In the genomic region with DNA sequence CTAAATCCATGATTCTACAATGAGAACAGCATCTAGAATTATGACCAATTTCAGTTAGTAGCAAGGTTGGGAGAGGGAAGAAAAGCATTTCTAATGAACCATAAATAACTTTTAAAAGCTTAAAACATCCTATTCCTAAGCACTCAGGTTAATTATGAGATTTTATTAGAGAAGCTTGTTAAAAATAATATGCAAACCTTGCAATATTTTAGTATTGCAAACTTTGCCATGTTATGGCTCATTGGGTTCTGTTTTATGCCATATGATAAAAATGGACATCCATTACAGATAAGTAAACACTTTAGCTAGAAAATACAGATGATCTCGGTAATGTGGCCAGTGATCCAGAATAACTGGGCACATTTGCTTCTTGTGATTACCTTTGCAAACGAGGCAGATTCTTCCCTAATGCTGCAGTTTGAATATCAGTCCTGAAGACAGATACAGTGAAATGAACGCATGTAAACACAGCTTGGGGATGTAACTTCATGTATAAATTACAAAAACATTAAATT, we compare ENCODE assay signal across 15 cellular contexts.
DNase-seq lines count a peak whose midpoint lies in the region; ATAC-seq, FAIRE-seq and TF ChIP-seq lines count a peak whose summit lies in the region.
"Had no signal": no experiment of that assay in that cellular context is flagged by ENCODE, and none has a peak within 500 bp of the region (broad histone marks: within the 10 kb centered on the region; RNA-seq: fewer than 3 reads in every experiment).

No MANE protein-coding gene starts in this region.

- BruUV-seq in K562 (replicated peaks; lab: Mats Ljungman, UMichigan), result no TSS peak
- no TSS peak for BruUV-seq in endothelial cell of umbilical vein (replicated peaks; lab: Mats Ljungman, UMichigan)

- intact Hi-C loops in K562 (cut with micrococcal nuclease), result no loop called here
- intact Hi-C loops in endothelial cell of umbilical vein (cut with micrococcal nuclease), result no loop called here

- POLR2A ChIA-PET in A549 (lab: Yijun Ruan, JAX) (no interaction called here), K562 (lab: Yijun Ruan, JAX) (interaction anchor here (0.8 kb wide), 1 partner anchor 20 kb away, joined by 3 read pairs; no protein-coding TSS in a partner anchor), endothelial cell of umbilical vein (lab: Charles Lee) (no interaction called here)

- TF ChIP-seq CTCF in A549 (IDR thresholded peaks at IDR 0.05) (no peak), K562 (IDR thresholded peaks at IDR 0.05 in 2 of 3, conservative IDR thresholded peaks at IDR 0.05 in 1 of 3; ENCODE audit: insufficient read depth in 2 of 3, low read depth in 1 of 3, low read length in 3 of 3) (no peak), endothelial cell of umbilical vein (IDR thresholded peaks at IDR 0.05; ENCODE audit: extremely low read depth in 1 of 2, insufficient read depth in 1 of 2, low read depth in 1 of 2, low read length in 2 of 2) (no peak)

- H3K79me2 ChIP-seq in K562 (ENCODE audit: control insufficient read depth, insufficient read depth, low read length) (no peaks in the 10 kb centered on the region), endothelial cell of umbilical vein (ENCODE audit: control insufficient read depth, insufficient read depth, low read length) (no peaks in the 10 kb centered on the region)

- H4K20me1 ChIP-seq in K562 (replicated peaks; ENCODE audit: control insufficient read depth, insufficient read depth, low read length) (no peaks in the 10 kb centered on the region), endothelial cell of umbilical vein (replicated peaks; ENCODE audit: control insufficient read depth, extremely low read depth, insufficient read depth, low read length) (no peaks in the 10 kb centered on the region)
- H4K20me1 ChIP-seq: BLaER1 treated with 17β-estradiol and CSF1 and Interleukin-3, amounts not matched to agents 10 nM and 100 nM had no signal

- H3K4me1 ChIP-seq in A549, result no peaks in the 10 kb centered on the region
- H3K4me1 ChIP-seq in K562 (replicated peaks in 1 of 2; ENCODE audit: control insufficient read depth in 2 of 2, insufficient read depth in 2 of 2, low read length in 2 of 2), result peaks cover 0 to 9% of the 10 kb centered on the region in 2 experiments; a peak in 3 of 5 replicates
- H3K4me1 ChIP-seq in endothelial cell of umbilical vein (ENCODE audit: control insufficient read depth, extremely low read depth, insufficient read depth, low read length), result no peaks in the 10 kb centered on the region
- H3K4me1 ChIP-seq: BLaER1 treated with 17β-estradiol and CSF1 and Interleukin-3, amounts not matched to agents 10 nM and 100 nM had no signal

- H3K36me3 ChIP-seq in K562 (ENCODE audit: control insufficient read depth, insufficient read depth, low read length) (no peaks in the 10 kb centered on the region), endothelial cell of umbilical vein (ENCODE audit: control insufficient read depth in 2 of 2, extremely low read depth in 1 of 2, insufficient read depth in 2 of 2, low read length in 2 of 2) (no peaks in the 10 kb centered on the region)
- H3K36me3 ChIP-seq: BLaER1 treated with 17β-estradiol and CSF1 and Interleukin-3, amounts not matched to agents 10 nM and 100 nM had no signal

- H3K9me3 ChIP-seq in A549 (no peaks in the 10 kb centered on the region), K562 (replicated peaks; ENCODE audit: control insufficient read depth, insufficient read depth, low read depth, low read length) (no peaks in the 10 kb centered on the region), endothelial cell of umbilical vein (replicated peaks; ENCODE audit: control insufficient read depth, insufficient read depth, low read length) (no peaks in the 10 kb centered on the region)
- H3K9me3 ChIP-seq: BLaER1 treated with 17β-estradiol and CSF1 and Interleukin-3, amounts not matched to agents 10 nM and 100 nM had no signal

- no peaks in the 10 kb centered on the region for H3K27me3 ChIP-seq in K562 (ENCODE audit: control insufficient read depth in 2 of 2, insufficient read depth in 2 of 2, low read length in 2 of 2)
- no peaks in the 10 kb centered on the region for H3K27me3 ChIP-seq in endothelial cell of umbilical vein (ENCODE audit: control insufficient read depth in 2 of 2, insufficient read depth in 2 of 2, low read length in 2 of 2)
- H3K27me3 ChIP-seq: BLaER1 treated with 17β-estradiol and CSF1 and Interleukin-3, amounts not matched to agents 10 nM and 100 nM had no signal

- H3K9ac ChIP-seq in K562 (ENCODE audit: insufficient read depth in 1 of 2, low read depth in 2 of 2, low read length in 2 of 2) (no peak overlapping the region), endothelial cell of umbilical vein (replicated peaks; ENCODE audit: extremely low read depth, insufficient read depth, low read length) (no peak overlapping the region)
- H3K9ac ChIP-seq: BLaER1 treated with 17β-estradiol and CSF1 and Interleukin-3, amounts not matched to agents 10 nM and 100 nM had no signal

- FAIRE-seq in A549 (lab: Jason Lieb, UNC) (peak; percentile 54), K562 (lab: Jason Lieb, UNC) (peak; percentile 15), endothelial cell of umbilical vein (lab: Jason Lieb, UNC) (no peak)
- FAIRE-seq: GM19239 had no signal

- whole genome bisulfite sequencing in A549 (ENCODE audit: missing lambda C conversion rate), result 86% methylated on average over 3 of the region's 3 CpGs
- 2% methylated on average over 3 of the region's 3 CpGs for WGBS in K562 (ENCODE audit: insufficient coverage, low coverage, missing lambda C conversion rate)

- no peak for ATAC-seq in A549
- no peak for ATAC-seq in K562
- ATAC-seq in HG03439 (IDR thresholded peaks at IDR 0.05; ENCODE audit: unreplicated experiment), result no peak
- no peak for ATAC-seq in esophagus mucosa

- H3K4me2 ChIP-seq in A549, result no peak overlapping the region
- H3K4me2 ChIP-seq in K562 (ENCODE audit: insufficient read depth, low read length), result no peak overlapping the region
- H3K4me2 ChIP-seq in endothelial cell of umbilical vein (ENCODE audit: insufficient read depth, low read length), result no peak overlapping the region
- H3K4me2 ChIP-seq: BLaER1 treated with 17β-estradiol and CSF1 and Interleukin-3, amounts not matched to agents 10 nM and 100 nM had no signal

- H3K4me3 ChIP-seq in A549 (no peak overlapping the region), K562 (no peak overlapping the region), endothelial cell of umbilical vein (replicated peaks in 1 of 3; ENCODE audit: insufficient read depth in 1 of 3, low read depth in 1 of 3, low read length in 3 of 3) (no peak overlapping the region)
- H3K4me3 ChIP-seq: BLaER1 treated with 17β-estradiol and CSF1 and Interleukin-3, amounts not matched to agents 10 nM and 100 nM had no signal

- TF ChIP-seq RAD21 in A549 (conservative IDR thresholded peaks at IDR 0.05 in 1 of 2, IDR thresholded peaks at IDR 0.05 in 1 of 2) (no peak), K562 (CRISPR knock-in tag; conservative IDR thresholded peaks at IDR 0.05 in 1 of 2, IDR thresholded peaks at IDR 0.05 in 1 of 2) (no peak)

- DNase-seq in A549 (ENCODE audit: low read depth in 1 of 2, low spot score in 1 of 2) (no peak), K562 (ENCODE audit: extremely low read depth in 1 of 4, low spot score in 3 of 4) (no peak), endothelial cell of umbilical vein (ENCODE audit: low read depth, low spot score) (peak; percentile 0), medulla oblongata (ENCODE audit: extremely low spot score) (peak; percentile 0)
- DNase-seq in activated CD8-positive, alpha-beta memory T cell treated with anti-CD3 and anti-CD28 coated beads for 24 hours, result no peak
- DNase-seq: 8988T; ACHN; CD4-positive, CD25-positive, alpha-beta regulatory T cell; DMS53; GF-D8; HCEC 1CT had no signal

- in situ Hi-C loops in K562 (cut with MboI), result no loop called here

- H2AFZ ChIP-seq in K562 (ENCODE audit: low read depth, low read length) (peak overlapping the region; percentile 20), endothelial cell of umbilical vein (ENCODE audit: low read depth, low read length) (no peak overlapping the region)

- TF ChIP-seq EP300 in A549 (IDR thresholded peaks at IDR 0.05) (no peak), K562 (IDR thresholded peaks at IDR 0.05; ENCODE audit: low read length) (no peak)

- H3K27ac ChIP-seq in A549, result no peak overlapping the region
- H3K27ac ChIP-seq in K562 (ENCODE audit: extremely low read depth, low read depth, low read length), result no peak overlapping the region
- H3K27ac ChIP-seq in endothelial cell of umbilical vein (ENCODE audit: insufficient read depth, low read depth, low read length), result no peak overlapping the region
- H3K27ac ChIP-seq: BLaER1 treated with 17β-estradiol and CSF1 and Interleukin-3, amounts not matched to agents 10 nM and 100 nM had no signal

- no peaks in the 10 kb centered on the region for H3K9me1 ChIP-seq in K562 (ENCODE audit: control insufficient read depth, insufficient read depth, low read length)
- H3K9me1 ChIP-seq in endothelial cell of umbilical vein (replicated peaks; ENCODE audit: control insufficient read depth, extremely low read depth, insufficient read depth, low read length), result no peaks in the 10 kb centered on the region

- dilution Hi-C loops in endothelial cell of umbilical vein (cut with MboI; ENCODE audit: extremely low pct_ligation_motif_present, low sequenced_read_pairs), result no loop called here

- CTCF ChIA-PET in A549 (lab: Yijun Ruan, JAX), result interaction anchor here (0.8 kb wide), 1 partner anchor 102 kb away, joined by 3 read pairs; no protein-coding TSS in a partner anchor
- CTCF ChIA-PET in K562 (lab: Yijun Ruan, JAX; ENCODE audit: low intra/inter-chr PET ratio), result no interaction called here
- CTCF ChIA-PET in endothelial cell of umbilical vein (lab: Charles Lee), result interaction anchor here (1.2 kb wide), 1 partner anchor 10 kb away, joined by 6 read pairs; no protein-coding TSS in a partner anchor

- TF ChIP-seq POLR2A in A549 (IDR thresholded peaks at IDR 0.05; ENCODE audit: low read length), result no peak
- TF ChIP-seq POLR2A in K562 (conservative IDR thresholded peaks at IDR 0.05), result no peak
- TF ChIP-seq POLR2A in endothelial cell of umbilical vein (IDR thresholded peaks at IDR 0.05; ENCODE audit: low read depth, low read length), result no peak

TF ChIP-seq in A549, 52 proteins besides CTCF, POLR2A, EP300 and RAD21 (continues in another document):
- no peak for TF ChIP-seq ZFP36 (IDR thresholded peaks at IDR 0.05; ENCODE audit: borderline replicate concordance, partially characterized antibody)
- TF ChIP-seq MAFK (IDR thresholded peaks at IDR 0.05; ENCODE audit: partially characterized antibody), result peak; percentile 84

TF ChIP-seq in K562, 482 proteins besides CTCF, POLR2A, EP300 and RAD21 (continues in another document):
- no peak for TF ChIP-seq HNRNPUL1 (IDR thresholded peaks at IDR 0.05; ENCODE audit: low read length)
- TF ChIP-seq ZNF316 (IDR thresholded peaks at IDR 0.05), result peak; percentile 75
- peak; percentile 60; the same call in 1 of the 2 replicates for TF ChIP-seq MAFG (tag; conservative IDR thresholded peaks at IDR 0.05)
- TF ChIP-seq MAFK (IDR thresholded peaks at IDR 0.05; ENCODE audit: low read length), result peak; percentile 31; the same call in 1 of the 2 replicates

TF ChIP-seq in endothelial cell of umbilical vein, 7 proteins besides CTCF, POLR2A, EP300 and RAD21 (continues in another document):
- TF ChIP-seq FOS (IDR thresholded peaks at IDR 0.05; ENCODE audit: borderline replicate concordance, insufficient read depth, low read length), result no peak
- no peak for TF ChIP-seq GATA2 (IDR thresholded peaks at IDR 0.05; ENCODE audit: insufficient read depth, insufficient read length, low read depth, low read length)
- no peak for TF ChIP-seq POLR2AphosphoS5 (IDR thresholded peaks at IDR 0.05; ENCODE audit: insufficient read depth, low read depth, low read length)

Comparison
In these comparisons a context has a peak if more than half of its experiments do, and no peak if none do; other contexts are left out.
1. DNase-seq: peak in endothelial cell of umbilical vein (single experiment) and medulla oblongata (single experiment); none in A549 (0 of 2), K562 (0 of 4) and activated CD8-positive, alpha-beta memory T cell treated with anti-CD3 and anti-CD28 coated beads for 24 hours (single experiment).
2. Of the 35 proteins assayed by ChIP-seq in both K562 and A549: peak only in K562: none; only in A549: none; in both: MAFK; in neither: 34.